Comparison of ENCODE assay signal across 21 cellular contexts in the genomic region with DNA sequence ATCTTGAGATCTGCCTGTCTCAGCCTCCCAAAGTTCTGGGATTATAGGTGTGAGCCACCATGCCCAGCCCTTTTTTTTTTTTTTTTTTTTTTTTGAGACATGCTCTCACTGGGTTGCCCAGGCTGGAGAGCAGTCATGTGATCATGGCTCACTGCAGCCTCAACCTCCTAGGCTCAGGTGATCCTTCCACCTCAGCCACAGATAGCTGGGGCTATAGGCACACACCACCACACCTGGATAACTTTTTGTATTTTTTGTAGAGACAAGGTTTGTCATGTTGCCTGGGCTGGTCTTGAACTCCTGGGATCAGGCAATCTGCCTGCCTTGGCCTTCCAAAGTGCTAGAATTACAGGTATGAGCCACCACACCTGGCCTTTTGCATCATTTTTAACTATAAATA.
"Had no signal": no experiment of that assay in that cellular context is flagged by ENCODE, and none has a peak within 500 bp of the region (broad histone marks: within the 10 kb centered on the region; RNA-seq: fewer than 3 reads in every experiment).

No MANE protein-coding gene starts in this region.

- ATAC-seq: effector memory CD8-positive, alpha-beta T cell; left ventricle myocardium superior; right cardiac atrium; T-cell; upper lobe of right lung had no signal

- H3K27ac Mint-ChIP-seq: activated naive CD4-positive, alpha-beta T cell treated with anti-CD3 and anti-CD28 coated beads for 36 hours; activated naive CD8-positive, alpha-beta T cell treated with anti-CD3 and anti-CD28 coated beads, Interleukin-2, amount 50 U/mL, for 24 hours; activated T-helper 2 cell treated with anti-CD3 and anti-CD28 coated beads, Interferon-gamma antibody, Interleukin-2, Interleukin-4, amounts not matched to agents 10 μg/mL and 5 μg/mL and 100 μg/mL, durations not matched to agents 14 hours and 24 hours and 36 hours; effector memory CD8-positive, alpha-beta T cell; nephron progenitor cell; stimulated activated naive CD8-positive, alpha-beta T cell treated with anti-CD3 and anti-CD28 coated beads, Interleukin-15, Interleukin-2, amounts not matched to agents 100 ng/mL and 50 ng/mL, for 24 hours; T-cell had no signal

- DNase-seq: activated CD4-positive, alpha-beta T cell treated with anti-CD3 and anti-CD28 coated beads for 1 hour; activated CD4-positive, alpha-beta T cell treated with anti-CD3 and anti-CD28 coated beads, Interleukin-2, amount 50 U/mL, for 4 hours; activated naive CD4-positive, alpha-beta T cell treated with anti-CD3 and anti-CD28 coated beads for 36 hours; activated naive CD8-positive, alpha-beta T cell treated with anti-CD3 and anti-CD28 coated beads, Interleukin-2, amount 50 U/mL, for 24 hours; activated T-cell treated with anti-CD3 and anti-CD28 coated beads, Interleukin-2, amount 50 U/mL, for 1 hour; caudate nucleus; effector memory CD8-positive, alpha-beta T cell; erythroblast; hypothalamus; left ventricle myocardium superior; mesendoderm; nephron progenitor cell; right cardiac atrium; T-cell; T1000; upper lobe of right lung had no signal

- H3K27ac ChIP-seq: prostate gland, suprapubic skin, upper lobe of right lung had no signal

- H3K4me3 ChIP-seq: coronary artery, prostate gland, suprapubic skin, upper lobe of right lung had no signal

- H3K27me3 Mint-ChIP-seq: activated naive CD8-positive, alpha-beta T cell treated with anti-CD3 and anti-CD28 coated beads, Interleukin-2, amount 50 U/mL, for 24 hours; effector memory CD8-positive, alpha-beta T cell; stimulated activated naive CD8-positive, alpha-beta T cell treated with anti-CD3 and anti-CD28 coated beads, Interleukin-15, Interleukin-2, amounts not matched to agents 100 ng/mL and 50 ng/mL, for 24 hours; T-cell had no signal

- H3K4me1 ChIP-seq: prostate gland, suprapubic skin, upper lobe of right lung had no signal

- H3K4me3 Mint-ChIP-seq: activated naive CD4-positive, alpha-beta T cell treated with anti-CD3 and anti-CD28 coated beads for 36 hours; activated naive CD8-positive, alpha-beta T cell treated with anti-CD3 and anti-CD28 coated beads, Interleukin-2, amount 50 U/mL, for 24 hours; effector memory CD8-positive, alpha-beta T cell; nephron progenitor cell; stimulated activated naive CD8-positive, alpha-beta T cell treated with anti-CD3 and anti-CD28 coated beads, Interleukin-15, Interleukin-2, amounts not matched to agents 100 ng/mL and 50 ng/mL, for 24 hours; T-cell had no signal

- H3K36me3 Mint-ChIP-seq: T-cell had no signal

- H3K4me1 Mint-ChIP-seq: activated naive CD8-positive, alpha-beta T cell treated with anti-CD3 and anti-CD28 coated beads, Interleukin-2, amount 50 U/mL, for 24 hours; nephron progenitor cell; T-cell had no signal

- H3K36me3 ChIP-seq: prostate gland, suprapubic skin, upper lobe of right lung had no signal

- H3K9me3 ChIP-seq: prostate gland, suprapubic skin, upper lobe of right lung had no signal

- H3K27me3 ChIP-seq: suprapubic skin, upper lobe of right lung had no signal

- H3K9me3 Mint-ChIP-seq: activated naive CD4-positive, alpha-beta T cell treated with anti-CD3 and anti-CD28 coated beads for 36 hours; activated naive CD8-positive, alpha-beta T cell treated with anti-CD3 and anti-CD28 coated beads, Interleukin-2, amount 50 U/mL, for 24 hours; activated T-helper 2 cell treated with anti-CD3 and anti-CD28 coated beads, Interferon-gamma antibody, Interleukin-2, Interleukin-4, amounts not matched to agents 10 μg/mL and 5 μg/mL and 100 μg/mL, durations not matched to agents 14 hours and 24 hours and 36 hours; effector memory CD8-positive, alpha-beta T cell; nephron progenitor cell; stimulated activated naive CD8-positive, alpha-beta T cell treated with anti-CD3 and anti-CD28 coated beads, Interleukin-15, Interleukin-2, amounts not matched to agents 100 ng/mL and 50 ng/mL, for 24 hours; T-cell had no signal
